ENCODE assay signal across 22 cellular contexts in genomic region chr9:71614409-71614808, GRCh38.
"Had no signal": no experiment of that assay in that cellular context is flagged by ENCODE, and none has a peak within 500 bp of the region (broad histone marks: within the 10 kb centered on the region; RNA-seq: fewer than 3 reads in every experiment).

No MANE protein-coding gene starts in this region.

- DNase-seq: dermis blood vessel endothelial cell; dorsolateral prefrontal cortex; effector CD4-positive, alpha-beta T cell; effector memory CD4-positive, alpha-beta T cell; esophagus squamous epithelium; foreskin fibroblast; foreskin melanocyte; gastrocnemius medialis; glutamatergic neuron; head of caudate nucleus; heart right ventricle; hippocampal formation; left cardiac atrium; left lung; left ventricle myocardium superior; lower lobe of right lung; mesenchymal stem cell had no signal

- H3K27ac ChIP-seq: coronary artery, dorsolateral prefrontal cortex, esophagus squamous epithelium, gastrocnemius medialis, heart right ventricle, left lung, lower lobe of right lung had no signal

- FAIRE-seq: colon, endothelial cell of umbilical vein, islet of Langerhans, keratinocyte had no signal

- H3K36me3 ChIP-seq: esophagus squamous epithelium, gastrocnemius medialis, heart right ventricle, left lung, lower lobe of right lung had no signal

- H3K4me3 ChIP-seq: coronary artery, dorsolateral prefrontal cortex, esophagus squamous epithelium, gastrocnemius medialis, heart right ventricle, left lung, lower lobe of right lung had no signal

- H3K4me1 ChIP-seq: esophagus squamous epithelium, gastrocnemius medialis, heart right ventricle, left lung, lower lobe of right lung had no signal

- H3K27me3 ChIP-seq: dorsolateral prefrontal cortex, esophagus squamous epithelium, gastrocnemius medialis, heart right ventricle, left lung had no signal

- H3K9me3 ChIP-seq: esophagus squamous epithelium had no signal
